1 cellular context compared by ENCODE assay signal in the genomic region with DNA sequence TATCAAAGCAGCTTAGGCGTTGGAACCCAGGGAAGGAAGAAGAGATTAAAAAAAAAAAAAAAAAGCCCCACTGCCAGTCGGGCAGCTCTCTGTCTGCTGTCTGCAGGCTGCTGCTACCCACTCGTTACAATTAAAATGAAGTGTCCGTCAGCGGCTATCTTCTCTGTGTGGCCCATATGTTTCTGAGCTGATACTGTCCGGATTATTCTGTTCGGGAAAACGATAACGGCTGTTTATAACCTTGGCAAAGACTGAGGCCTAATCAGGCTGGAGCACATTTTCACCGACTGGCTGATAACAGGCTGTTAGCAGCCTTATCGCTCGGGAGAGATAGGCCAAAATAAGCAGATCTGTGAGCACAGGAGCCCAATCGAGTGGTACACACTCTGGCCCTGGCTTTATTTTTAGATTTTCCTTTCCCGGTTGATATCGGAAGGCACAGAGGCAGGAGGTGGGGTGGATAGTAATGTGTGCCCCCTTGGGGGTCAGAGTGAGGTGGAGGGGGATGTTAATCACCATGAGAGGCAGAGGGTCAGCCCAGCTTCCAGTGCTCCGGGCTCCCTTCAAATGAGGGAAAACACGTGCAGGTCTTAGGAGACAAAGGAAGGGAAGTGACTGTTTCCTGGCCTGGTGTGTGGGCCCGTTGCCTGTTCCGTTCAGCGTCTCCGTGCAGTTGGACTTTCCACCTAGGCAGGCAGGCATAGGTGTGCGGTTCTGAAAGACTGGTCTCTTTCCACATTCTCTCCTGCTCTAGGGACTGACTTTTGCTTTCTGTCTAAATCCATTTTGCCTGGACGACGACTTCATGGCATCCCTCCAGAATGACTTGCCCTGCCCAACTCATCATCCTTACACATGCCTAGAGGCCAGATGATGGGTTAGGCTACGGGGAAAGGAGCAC.
TF ChIP-seq lines count a peak whose summit lies in the region.

No MANE protein-coding gene starts in this region.

TF ChIP-seq in H1, 55 proteins besides CTCF, POLR2A, EP300 and RAD21:
- TF ChIP-seq, protein P1, sequence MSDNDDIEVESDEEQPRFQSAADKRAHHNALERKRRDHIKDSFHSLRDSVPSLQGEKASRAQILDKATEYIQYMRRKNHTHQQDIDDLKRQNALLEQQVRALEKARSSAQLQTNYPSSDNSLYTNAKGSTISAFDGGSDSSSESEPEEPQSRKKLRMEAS (IDR thresholded peaks at IDR 0.05) = peak; percentile 44; the same call in 1 of the 2 replicates
- TF ChIP-seq, protein P2, sequence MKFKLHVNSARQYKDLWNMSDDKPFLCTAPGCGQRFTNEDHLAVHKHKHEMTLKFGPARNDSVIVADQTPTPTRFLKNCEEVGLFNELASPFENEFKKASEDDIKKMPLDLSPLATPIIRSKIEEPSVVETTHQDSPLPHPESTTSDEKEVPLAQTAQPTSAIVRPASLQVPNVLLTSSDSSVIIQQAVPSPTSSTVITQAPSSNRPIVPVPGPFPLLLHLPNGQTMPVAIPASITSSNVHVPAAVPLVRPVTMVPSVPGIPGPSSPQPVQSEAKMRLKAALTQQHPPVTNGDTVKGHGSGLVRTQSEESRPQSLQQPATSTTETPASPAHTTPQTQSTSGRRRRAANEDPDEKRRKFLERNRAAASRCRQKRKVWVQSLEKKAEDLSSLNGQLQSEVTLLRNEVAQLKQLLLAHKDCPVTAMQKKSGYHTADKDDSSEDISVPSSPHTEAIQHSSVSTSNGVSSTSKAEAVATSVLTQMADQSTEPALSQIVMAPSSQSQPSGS (IDR thresholded peaks at IDR 0.05; ENCODE audit: low read length) = no peak
- TF ChIP-seq, protein P3, sequence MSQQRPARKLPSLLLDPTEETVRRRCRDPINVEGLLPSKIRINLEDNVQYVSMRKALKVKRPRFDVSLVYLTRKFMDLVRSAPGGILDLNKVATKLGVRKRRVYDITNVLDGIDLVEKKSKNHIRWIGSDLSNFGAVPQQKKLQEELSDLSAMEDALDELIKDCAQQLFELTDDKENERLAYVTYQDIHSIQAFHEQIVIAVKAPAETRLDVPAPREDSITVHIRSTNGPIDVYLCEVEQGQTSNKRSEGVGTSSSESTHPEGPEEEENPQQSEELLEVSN (IDR thresholded peaks at IDR 0.05) = peak; percentile 35; the same call in 1 of the 2 replicates
